In the genomic region with DNA sequence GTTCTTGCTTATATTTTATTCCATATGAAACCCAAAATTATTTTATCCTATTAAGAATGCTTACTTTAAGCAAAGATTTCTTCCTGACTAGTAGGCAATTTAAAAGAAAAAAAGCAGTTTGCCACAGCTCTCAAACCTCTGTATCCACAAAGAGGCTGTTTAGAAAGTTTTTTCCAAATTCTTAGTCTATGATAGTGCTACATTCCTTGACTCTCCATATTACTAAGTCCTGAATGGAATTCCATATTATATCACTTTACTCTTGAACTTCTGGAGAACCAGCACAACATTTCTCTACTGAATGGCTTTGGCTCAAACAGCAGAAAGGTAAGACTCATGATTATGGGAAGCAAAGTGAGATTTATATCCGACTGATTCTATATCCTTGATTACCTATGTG, we compare ENCODE assay signal across 16 cellular contexts. TPM values are rescaled to one million over a fixed set of nuclear protein-coding genes. Genes with fewer than 3 reads are reported as not detected.
DNase-seq lines count a peak whose midpoint lies in the region; ATAC-seq and TF ChIP-seq lines count a peak whose summit lies in the region.
"Had no signal": no experiment of that assay in that cellular context is flagged by ENCODE, and none has a peak within 500 bp of the region (broad histone marks: within the 10 kb centered on the region; RNA-seq: fewer than 3 reads in every experiment).

No MANE protein-coding gene starts in this region.

- H3K36me3 ChIP-seq in RWPE2 (ENCODE audit: low read depth) (no peaks in the 10 kb centered on the region), esophagus (ENCODE audit: control insufficient read depth in 2 of 2, insufficient read depth in 2 of 2, low read length in 1 of 2) (peaks cover 2% of the 10 kb centered on the region in 2 donors), smooth muscle cell (ENCODE audit: low read depth) (no peaks in the 10 kb centered on the region), right atrium auricular region (no peaks in the 10 kb centered on the region), body of pancreas (replicated peaks in 1 of 2; ENCODE audit: insufficient read depth in 1 of 2, low read depth in 2 of 2) (no peaks in the 10 kb centered on the region)
- H3K36me3 ChIP-seq: BLaER1 had no signal

- no peaks in the 10 kb centered on the region for H3F3A ChIP-seq in smooth muscle cell (ENCODE audit: low read depth)

- DNase-seq in EL (peak; percentile 25), RWPE2 (ENCODE audit: low spot score) (no peak), smooth muscle cell (lab: John Stamatoyannopoulos, UW; ENCODE audit: unreplicated experiment) (no peak), right atrium auricular region (ENCODE audit: low spot score) (no peak), HK-2 (ENCODE audit: unreplicated experiment) (no peak), body of pancreas (no peak)
- DNase-seq in activated CD8-positive, alpha-beta memory T cell treated with anti-CD3 and anti-CD28 coated beads for 24 hours = no peak
- DNase-seq: AML-193; Caco-2; CD8-positive, alpha-beta memory T cell; DND-41; H7 had no signal

- no peaks in the 10 kb centered on the region for H3K9me3 ChIP-seq in RWPE2 (ENCODE audit: severe bottlenecking)
- H3K9me3 ChIP-seq in esophagus (ENCODE audit: control insufficient read depth in 2 of 2, insufficient read depth in 1 of 2, low read depth in 1 of 2, low read length in 1 of 2) = no peaks in the 10 kb centered on the region
- H3K9me3 ChIP-seq in smooth muscle cell (replicated peaks; ENCODE audit: low read depth) = no peaks in the 10 kb centered on the region
- no peaks in the 10 kb centered on the region for H3K9me3 ChIP-seq in right atrium auricular region
- H3K9me3 ChIP-seq in body of pancreas = no peaks in the 10 kb centered on the region
- H3K9me3 ChIP-seq: A549, Caco-2 had no signal

- H3K4me3 ChIP-seq in RWPE2 (ENCODE audit: severe bottlenecking) (no peak overlapping the region), esophagus (ENCODE audit: low read depth in 1 of 2, low read length in 2 of 2) (no peak overlapping the region), smooth muscle cell (no peak overlapping the region), right atrium auricular region (no peak overlapping the region), body of pancreas (no peak overlapping the region)
- H3K4me3 ChIP-seq: A549, BLaER1 had no signal

- TF ChIP-seq POLR2A in body of pancreas (IDR thresholded peaks at IDR 0.05) = no peak

- H3K4me2 ChIP-seq in smooth muscle cell = peak overlapping the region; percentile 11
- H3K4me2 ChIP-seq: A549, BLaER1 had no signal

- TF ChIP-seq CTCF in RWPE2 (IDR thresholded peaks at IDR 0.05; ENCODE audit: poor library complexity, severe bottlenecking) = no peak
- no peak for TF ChIP-seq CTCF in smooth muscle cell (IDR thresholded peaks at IDR 0.05; ENCODE audit: borderline replicate concordance, insufficient read depth, poor library complexity, severe bottlenecking)
- TF ChIP-seq CTCF in right atrium auricular region (IDR thresholded peaks at IDR 0.05) = no peak
- no peak for TF ChIP-seq CTCF in body of pancreas (IDR thresholded peaks at IDR 0.05)

- H3K9ac ChIP-seq in smooth muscle cell (ENCODE audit: low read depth) = no peak overlapping the region
- H3K9ac ChIP-seq: BLaER1 had no signal

- H4K20me1 ChIP-seq in smooth muscle cell (ENCODE audit: low read depth) = no peaks in the 10 kb centered on the region
- H4K20me1 ChIP-seq: BLaER1 had no signal

- no peaks in the 10 kb centered on the region for H3K79me2 ChIP-seq in smooth muscle cell (ENCODE audit: low read depth)

- WGBS in esophagus, 2 donors = 52 to 66% methylated on average over 1 of the region's 1 CpG
- 96% methylated on average over 1 of the region's 1 CpG for WGBS in smooth muscle cell (ENCODE audit: low lambda C conversion rate)
- 82 to 92% methylated on average over 1 of the region's 1 CpG for WGBS in body of pancreas, 2 donors

- H3K4me1 ChIP-seq in RWPE2 (ENCODE audit: insufficient read depth, poor library complexity, severe bottlenecking) (peaks cover 26% of the 10 kb centered on the region), esophagus (ENCODE audit: control insufficient read depth in 2 of 2, insufficient read depth in 2 of 2, low read length in 1 of 2) (no peaks in the 10 kb centered on the region), smooth muscle cell (ENCODE audit: low read depth) (no peaks in the 10 kb centered on the region), right atrium auricular region (no peaks in the 10 kb centered on the region), body of pancreas (no peaks in the 10 kb centered on the region)
- H3K4me1 ChIP-seq: A549, BLaER1, Caco-2 had no signal

- peak; percentile 43 for ATAC-seq in RWPE2 (ENCODE audit: low read depth)
- no peak for ATAC-seq in body of pancreas
- ATAC-seq: A549 had no signal

- H3K27me3 ChIP-seq in RWPE2 (ENCODE audit: insufficient read depth, poor library complexity, severe bottlenecking) (no peaks in the 10 kb centered on the region), esophagus (ENCODE audit: control insufficient read depth in 1 of 2, insufficient read depth in 2 of 2, low read length in 2 of 2) (no peaks in the 10 kb centered on the region), smooth muscle cell (ENCODE audit: low read depth) (no peaks in the 10 kb centered on the region), right atrium auricular region (no peaks in the 10 kb centered on the region), body of pancreas (no peaks in the 10 kb centered on the region)
- H3K27me3 ChIP-seq: BLaER1 had no signal

- peak overlapping the region; percentile 7 for H2AFZ ChIP-seq in smooth muscle cell (ENCODE audit: low read depth)

- peak overlapping the region; percentile 88 for H3K27ac ChIP-seq in RWPE2 (ENCODE audit: poor library complexity, severe bottlenecking)
- peak overlapping the region; percentile 74 to 92 for H3K27ac ChIP-seq in esophagus (ENCODE audit: low read depth in 2 of 2, low read length in 1 of 2)
- H3K27ac ChIP-seq in smooth muscle cell (ENCODE audit: low read depth) = peak overlapping the region; percentile 4
- H3K27ac ChIP-seq in right atrium auricular region = no peak overlapping the region
- H3K27ac ChIP-seq in body of pancreas = no peak overlapping the region
- H3K27ac ChIP-seq: A549, BLaER1 had no signal

- intact Hi-C loops in body of pancreas (cut with DNase I) = no loop called here

RNA-seq across cellular contexts. Expression of gene SLC10A6, which starts 8.3 kb away (rescaled TPM):
- polyA plus RNA-seq in esophagus (1 to 10 TPM; 2.8 to 7.0 TPM), smooth muscle cell (0.34 TPM in 1 of 2 replicates, not detected in the other)
- total RNA-seq in smooth muscle cell (1.3 and 1.4 TPM in 2 replicates), right atrium auricular region (1 to 10 TPM; 1.3 to 1.7 TPM), body of pancreas (1 to 10 TPM in 1 of 2 donors, under 1 TPM in 1; 0.66 to 2.3 TPM)
- total RNA-seq: Caco-2; CD8-positive, alpha-beta memory T cell; H7; HT1080 had no signal
- polyA plus RNA-seq: A549; CD8-positive, alpha-beta memory T cell had no signal

RNA-seq across cellular contexts. Expression of gene C4orf36, which starts 51.4 kb away (rescaled TPM):
- 1 to 10 TPM; 1.0 to 2.0 TPM for polyA plus RNA-seq in esophagus
- total RNA-seq in smooth muscle cell = 1.3 and 5.1 TPM in 2 replicates
- polyA plus RNA-seq in smooth muscle cell = not detected in 2 replicates
- total RNA-seq in right atrium auricular region = not detected
- 1 to 10 TPM; 1.3 to 3.6 TPM for total RNA-seq in body of pancreas
- total RNA-seq: CD8-positive, alpha-beta memory T cell had no signal
- polyA plus RNA-seq: CD8-positive, alpha-beta memory T cell had no signal

Comparison
In these comparisons a context has a peak if more than half of its experiments do, and no peak if none do; other contexts are left out.
1. H3K27ac ChIP-seq: peak in RWPE2 (single experiment), esophagus (2 of 2) and smooth muscle cell (single experiment); none in right atrium auricular region (0 of 2) and body of pancreas (0 of 4).